19 cellular contexts compared by ENCODE assay signal in the genomic region with DNA sequence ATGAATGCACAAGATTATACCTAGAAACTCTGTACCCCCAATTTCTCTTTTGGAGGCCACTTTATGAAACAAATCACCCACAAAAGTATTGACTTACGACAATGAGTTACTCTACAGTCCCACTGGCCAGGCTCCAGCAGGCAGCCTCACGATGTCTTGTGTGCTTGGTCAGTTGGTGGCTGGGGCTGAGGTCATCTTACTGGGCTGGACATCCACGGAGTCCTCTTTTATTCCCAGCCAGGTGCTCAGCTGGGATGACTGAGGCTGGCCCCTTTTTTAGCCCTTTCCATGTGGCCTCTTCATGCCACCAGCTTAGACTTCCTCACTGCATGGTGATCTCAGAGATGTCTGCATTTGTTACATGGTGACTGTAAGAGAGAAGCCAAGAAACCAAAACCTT. TPM values are rescaled to one million over a fixed set of nuclear protein-coding genes. Genes with fewer than 3 reads are reported as not detected.
DNase-seq lines count a peak whose midpoint lies in the region; ATAC-seq and TF ChIP-seq lines count a peak whose summit lies in the region.
"Had no signal": no experiment of that assay in that cellular context is flagged by ENCODE, and none has a peak within 500 bp of the region (broad histone marks: within the 10 kb centered on the region; RNA-seq: fewer than 3 reads in every experiment).

No MANE protein-coding gene starts in this region.

- no peaks in the 10 kb centered on the region for H3K79me2 ChIP-seq in GM23338 (replicated peaks; ENCODE audit: insufficient read depth)

- H3K4me1 Mint-ChIP-seq in type B pancreatic cell (ENCODE audit: unreplicated experiment) (peaks cover 16% of the 10 kb centered on the region), GM23338 (peaks cover 14% of the 10 kb centered on the region)

- no peaks in the 10 kb centered on the region for H4K20me1 ChIP-seq in GM23338 (replicated peaks; ENCODE audit: insufficient read depth)
- H4K20me1 ChIP-seq: BLaER1 had no signal

- DNase-seq in cardiac septum (ENCODE audit: low spot score) (peak; percentile 31), heart right ventricle (no peak), coronary artery (ENCODE audit: low spot score) (peak; percentile 54), left lobe of liver (ENCODE audit: low spot score) (peak; percentile 32), upper lobe of right lung (peak; percentile 33), type B pancreatic cell (ENCODE audit: extremely low spot score, unreplicated experiment) (no peak), GM23338 (ENCODE audit: low spot score) (no peak)
- DNase-seq: 8988T; ACHN; BE2C; C1 segment of cervical spinal cord; CD4-positive, alpha-beta memory T cell; CD4-positive, CD25-positive, alpha-beta regulatory T cell; CD8-positive, alpha-beta memory T cell; COR-L47; DMS79 treated with DMSO at 0.1 percent for 48 hours; GF-D8 had no signal

- 73 to 86% methylated on average over 3 of the region's 3 CpGs for WGBS in heart right ventricle, 2 donors

- TF ChIP-seq CTCF in heart right ventricle (IDR thresholded peaks at IDR 0.05) (no peak), coronary artery (IDR thresholded peaks at IDR 0.05) (no peak), upper lobe of right lung (IDR thresholded peaks at IDR 0.05) (no peak), type B pancreatic cell (conservative IDR thresholded peaks at IDR 0.05) (no peak), GM23338 (conservative IDR thresholded peaks at IDR 0.05; ENCODE audit: low read depth in 2 of 2) (no peak)

- intact Hi-C loops in cardiac septum (cut with DNase I): no loop called here
- intact Hi-C loops in heart right ventricle (cut with DNase I): loop anchor here in 4 of 10 donors (10.0 kb wide), 3 partner anchors 88 to 538 kb away; no protein-coding TSS in a partner anchor
- intact Hi-C loops in upper lobe of right lung (cut with DNase I): no loop called here

- H3K27me3 Mint-ChIP-seq in type B pancreatic cell (peaks cover 3% of the 10 kb centered on the region), GM23338 (ENCODE audit: insufficient read depth, low read depth, poor library complexity) (peaks cover 36% of the 10 kb centered on the region)

- H3K9me3 Mint-ChIP-seq in type B pancreatic cell: peaks cover 8% of the 10 kb centered on the region
- H3K9me3 Mint-ChIP-seq in GM23338: peaks cover 28% of the 10 kb centered on the region

- H3F3A ChIP-seq in GM23338 (replicated peaks; ENCODE audit: low read depth): no peaks in the 10 kb centered on the region

- H3K27ac Mint-ChIP-seq in type B pancreatic cell (no peak overlapping the region), GM23338 (no peak overlapping the region)
- H3K27ac Mint-ChIP-seq: CD4-positive, alpha-beta memory T cell; CD4-positive, CD25-positive, alpha-beta regulatory T cell; CD8-positive, alpha-beta memory T cell had no signal

- ATAC-seq in heart right ventricle (no peak), left lobe of liver (no peak), upper lobe of right lung (no peak), GM23338 (no peak), HG02852 (IDR thresholded peaks at IDR 0.05; ENCODE audit: unreplicated experiment) (no peak)

- H3K4me1 ChIP-seq in heart right ventricle (peaks cover 0 to 37% (median 24%) of the 10 kb centered on the region in 9 donors), upper lobe of right lung (peaks cover 17% of the 10 kb centered on the region), GM23338 (ENCODE audit: insufficient read depth) (peaks cover 15% of the 10 kb centered on the region)
- H3K4me1 ChIP-seq: BE2C had no signal

- H3K4me3 ChIP-seq in heart right ventricle (no peak overlapping the region), coronary artery (no peak overlapping the region), upper lobe of right lung (no peak overlapping the region), GM23338 (no peak overlapping the region)
- H3K4me3 ChIP-seq: BLaER1 had no signal

- H3K4me2 ChIP-seq in GM23338: no peak overlapping the region
- H3K4me2 ChIP-seq: BLaER1 had no signal

- peaks cover 0 to 24% (median 0%) of the 10 kb centered on the region in 7 donors for H3K27me3 ChIP-seq in heart right ventricle
- no peaks in the 10 kb centered on the region for H3K27me3 ChIP-seq in upper lobe of right lung
- peaks cover 48% of the 10 kb centered on the region for H3K27me3 ChIP-seq in GM23338 (ENCODE audit: insufficient read depth)
- H3K27me3 ChIP-seq: BE2C had no signal

- H3K9me3 ChIP-seq in heart right ventricle (peaks cover 0 to 22% (median 9%) of the 10 kb centered on the region in 11 donors), upper lobe of right lung (peaks cover 3% of the 10 kb centered on the region)
- H3K9me3 ChIP-seq: BE2C had no signal

- H3K36me3 Mint-ChIP-seq in type B pancreatic cell (peaks cover 15% of the 10 kb centered on the region), GM23338 (ENCODE audit: low read depth) (peaks cover 21% of the 10 kb centered on the region)
- H3K36me3 Mint-ChIP-seq: CD4-positive, CD25-positive, alpha-beta regulatory T cell had no signal

- H3K9me2 ChIP-seq in GM23338 (ENCODE audit: insufficient read depth): peaks cover 5% of the 10 kb centered on the region

- H2AFZ ChIP-seq in GM23338: no peak overlapping the region

- H3K4me3 Mint-ChIP-seq in type B pancreatic cell (no peak overlapping the region), GM23338 (no peak overlapping the region)
- H3K4me3 Mint-ChIP-seq: CD4-positive, alpha-beta memory T cell; CD8-positive, alpha-beta memory T cell had no signal

- no peaks in the 10 kb centered on the region for H3K36me3 ChIP-seq in heart right ventricle
- H3K36me3 ChIP-seq in upper lobe of right lung: no peaks in the 10 kb centered on the region
- no peaks in the 10 kb centered on the region; the same call in 1 of the 2 replicates for H3K36me3 ChIP-seq in GM23338 (ENCODE audit: insufficient read depth)
- H3K36me3 ChIP-seq: BE2C, BLaER1 had no signal

- H3K27ac ChIP-seq in heart right ventricle (no peak overlapping the region), coronary artery (no peak overlapping the region), upper lobe of right lung (no peak overlapping the region), GM23338 (ENCODE audit: low read depth) (no peak overlapping the region)
- H3K27ac ChIP-seq: BLaER1 had no signal

TF ChIP-seq in GM23338, 12 proteins besides CTCF, POLR2A, EP300 and RAD21 (continues in another document):
- TF ChIP-seq, protein P1, sequence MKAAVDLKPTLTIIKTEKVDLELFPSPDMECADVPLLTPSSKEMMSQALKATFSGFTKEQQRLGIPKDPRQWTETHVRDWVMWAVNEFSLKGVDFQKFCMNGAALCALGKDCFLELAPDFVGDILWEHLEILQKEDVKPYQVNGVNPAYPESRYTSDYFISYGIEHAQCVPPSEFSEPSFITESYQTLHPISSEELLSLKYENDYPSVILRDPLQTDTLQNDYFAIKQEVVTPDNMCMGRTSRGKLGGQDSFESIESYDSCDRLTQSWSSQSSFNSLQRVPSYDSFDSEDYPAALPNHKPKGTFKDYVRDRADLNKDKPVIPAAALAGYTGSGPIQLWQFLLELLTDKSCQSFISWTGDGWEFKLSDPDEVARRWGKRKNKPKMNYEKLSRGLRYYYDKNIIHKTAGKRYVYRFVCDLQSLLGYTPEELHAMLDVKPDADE (IDR thresholded peaks at IDR 0.05): no peak
- TF ChIP-seq JUNB (IDR thresholded peaks at IDR 0.05; ENCODE audit: unreplicated experiment): no peak
- no peak for TF ChIP-seq EZH2phosphoT487 (IDR thresholded peaks at IDR 0.05; ENCODE audit: unreplicated experiment)
- no peak for TF ChIP-seq NANOG (IDR thresholded peaks at IDR 0.05; ENCODE audit: borderline replicate concordance)
- no peak for TF ChIP-seq CREB1 (CRISPR knock-in tag; IDR thresholded peaks at IDR 0.05; ENCODE audit: low read depth)
- no peak for TF ChIP-seq EZH2 (IDR thresholded peaks at IDR 0.05; ENCODE audit: low read depth, unreplicated experiment)
- TF ChIP-seq, protein P2, sequence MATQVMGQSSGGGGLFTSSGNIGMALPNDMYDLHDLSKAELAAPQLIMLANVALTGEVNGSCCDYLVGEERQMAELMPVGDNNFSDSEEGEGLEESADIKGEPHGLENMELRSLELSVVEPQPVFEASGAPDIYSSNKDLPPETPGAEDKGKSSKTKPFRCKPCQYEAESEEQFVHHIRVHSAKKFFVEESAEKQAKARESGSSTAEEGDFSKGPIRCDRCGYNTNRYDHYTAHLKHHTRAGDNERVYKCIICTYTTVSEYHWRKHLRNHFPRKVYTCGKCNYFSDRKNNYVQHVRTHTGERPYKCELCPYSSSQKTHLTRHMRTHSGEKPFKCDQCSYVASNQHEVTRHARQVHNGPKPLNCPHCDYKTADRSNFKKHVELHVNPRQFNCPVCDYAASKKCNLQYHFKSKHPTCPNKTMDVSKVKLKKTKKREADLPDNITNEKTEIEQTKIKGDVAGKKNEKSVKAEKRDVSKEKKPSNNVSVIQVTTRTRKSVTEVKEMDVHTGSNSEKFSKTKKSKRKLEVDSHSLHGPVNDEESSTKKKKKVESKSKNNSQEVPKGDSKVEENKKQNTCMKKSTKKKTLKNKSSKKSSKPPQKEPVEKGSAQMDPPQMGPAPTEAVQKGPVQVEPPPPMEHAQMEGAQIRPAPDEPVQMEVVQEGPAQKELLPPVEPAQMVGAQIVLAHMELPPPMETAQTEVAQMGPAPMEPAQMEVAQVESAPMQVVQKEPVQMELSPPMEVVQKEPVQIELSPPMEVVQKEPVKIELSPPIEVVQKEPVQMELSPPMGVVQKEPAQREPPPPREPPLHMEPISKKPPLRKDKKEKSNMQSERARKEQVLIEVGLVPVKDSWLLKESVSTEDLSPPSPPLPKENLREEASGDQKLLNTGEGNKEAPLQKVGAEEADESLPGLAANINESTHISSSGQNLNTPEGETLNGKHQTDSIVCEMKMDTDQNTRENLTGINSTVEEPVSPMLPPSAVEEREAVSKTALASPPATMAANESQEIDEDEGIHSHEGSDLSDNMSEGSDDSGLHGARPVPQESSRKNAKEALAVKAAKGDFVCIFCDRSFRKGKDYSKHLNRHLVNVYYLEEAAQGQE (IDR thresholded peaks at IDR 0.05; ENCODE audit: unreplicated experiment): no peak
- no peak for TF ChIP-seq STAT1 (IDR thresholded peaks at IDR 0.05; ENCODE audit: unreplicated experiment)
- TF ChIP-seq ZNF331 (CRISPR knock-in tag; IDR thresholded peaks at IDR 0.05; ENCODE audit: low read depth): no peak
- TF ChIP-seq ZNF114 (CRISPR knock-in tag; IDR thresholded peaks at IDR 0.05): no peak

RNA-seq across cellular contexts. Expression of a gene that starts 8.9 kb away (rescaled TPM):
- total RNA-seq in cardiac septum (35.1 TPM), heart right ventricle (10 to 100 TPM; 20.8 to 49.7 (median 27.2) TPM), left lobe of liver (121 TPM), upper lobe of right lung (99.5 TPM), type B pancreatic cell (ENCODE audit: low replicate concordance) (194 and 310 TPM in 2 replicates)
- polyA plus RNA-seq in heart right ventricle (100 to 1,000 TPM in 1 of 2 donors, 10 to 100 TPM in 1; 70.3 to 113 TPM), GM23338 (2016; fragmentation: Nextera tagmentation; extraction: Ambion mirVana) (110 and 119 TPM in 2 replicates)
- 87.0 and 135 TPM in 2 replicates for total RNA-seq in GM23338 (2014; rRNA removed; shearing (Covaris generic))

Comparison
In these comparisons a context has a peak if more than half of its experiments do, and no peak if none do; other contexts are left out.
1. DNase-seq: peak in cardiac septum (single experiment), coronary artery (single experiment), left lobe of liver (single experiment) and upper lobe of right lung (single experiment); none in heart right ventricle (0 of 2), type B pancreatic cell (single experiment) and GM23338 (single experiment).